Comparison of ENCODE assay signal across 9 cellular contexts in the genomic region with DNA sequence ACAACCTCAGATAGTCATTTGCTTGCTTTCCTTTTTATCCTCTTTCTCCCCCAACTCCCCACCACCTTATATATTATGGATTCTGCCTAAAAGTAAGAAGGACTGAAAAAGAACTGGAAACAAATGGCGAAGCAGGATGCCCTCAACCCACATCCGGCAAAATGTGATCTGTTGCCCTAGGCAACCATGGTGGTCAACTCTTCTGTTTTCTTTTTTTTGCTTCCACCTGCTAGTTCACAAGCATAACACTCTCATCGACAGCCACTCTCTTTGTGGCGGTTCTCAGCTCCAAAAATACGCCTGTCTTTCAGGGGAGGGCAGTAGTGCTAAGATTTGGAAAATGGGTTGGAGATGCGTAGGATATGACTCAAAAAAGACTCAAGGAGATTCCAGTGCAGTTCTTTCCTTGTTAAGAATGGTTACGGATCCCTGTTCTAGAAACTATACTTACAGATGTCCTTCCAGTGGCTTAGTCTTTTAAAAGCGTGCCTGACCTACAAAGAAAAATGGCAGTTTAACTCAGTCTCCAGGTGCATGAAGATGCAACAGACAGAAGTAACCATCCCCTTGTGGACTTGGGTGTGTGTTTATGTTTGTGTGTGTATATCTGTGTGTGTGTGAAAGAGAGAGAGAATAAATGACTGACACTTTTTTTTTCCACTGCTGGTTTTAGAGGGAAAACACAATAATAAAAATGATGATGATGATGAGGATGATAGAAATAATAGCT. TPM values are rescaled to one million over a fixed set of nuclear protein-coding genes. Genes with fewer than 3 reads are reported as not detected.
A peak's percentile ranks its signal among the peaks of the same experiment; 100 is the strongest.
DNase-seq lines count a peak whose midpoint lies in the region; ATAC-seq and TF ChIP-seq lines count a peak whose summit lies in the region.
"Had no signal": no experiment of that assay in that cellular context is flagged by ENCODE, and none has a peak within 500 bp of the region (broad histone marks: within the 10 kb centered on the region; RNA-seq: fewer than 3 reads in every experiment).

No MANE protein-coding gene starts in this region.

- DNase-seq in activated B cell treated with CpG ODN at 0.5 μM for 24 hours = peak; percentile 43
- DNase-seq in naive thymus-derived CD8-positive, alpha-beta T cell = peak; percentile 30 to 94 (median 87)
- no peak for DNase-seq in cerebellar cortex (ENCODE audit: low spot score)
- no peak for DNase-seq in SIG-M5 treated with dmso at 0.1 percent for 504 hours (lab: John Stamatoyannopoulos, UW; ENCODE audit: unreplicated experiment)
- DNase-seq in testis = no peak

- H3K27ac ChIP-seq in gastroesophageal sphincter = no peak overlapping the region
- H3K27ac ChIP-seq in testis = no peak overlapping the region
- H3K27ac ChIP-seq: SJSA1 had no signal

- H3K4me1 ChIP-seq in gastroesophageal sphincter (no peaks in the 10 kb centered on the region), testis (no peaks in the 10 kb centered on the region)
- H3K4me1 ChIP-seq: SJSA1 had no signal

- H3K36me3 ChIP-seq in gastroesophageal sphincter (no peaks in the 10 kb centered on the region), testis (ENCODE audit: low read depth, missing control alignments) (no peaks in the 10 kb centered on the region)
- H3K36me3 ChIP-seq: SJSA1 had no signal

- TF ChIP-seq EP300 in gastroesophageal sphincter (IDR thresholded peaks at IDR 0.05) = no peak

- H3K4me1 Mint-ChIP-seq in activated B cell treated with CpG ODN at 0.5 μM for 24 hours = peaks cover 92% of the 10 kb centered on the region
- H3K4me1 Mint-ChIP-seq in naive thymus-derived CD8-positive, alpha-beta T cell = peaks cover 56 to 95% (median 89%) of the 10 kb centered on the region in 4 donors

- WGBS in gastroesophageal sphincter (ENCODE audit: low coverage in 1 of 2), 2 donors = 63 to 73% methylated on average over 6 to 7 of the region's 8 CpGs
- WGBS in testis, 2 donors = 85 to 88% methylated on average over 8 of the region's 8 CpGs

- H3K4me3 Mint-ChIP-seq in activated B cell treated with CpG ODN at 0.5 μM for 24 hours = peak overlapping the region; percentile 75
- H3K4me3 Mint-ChIP-seq in naive thymus-derived CD8-positive, alpha-beta T cell = peak overlapping the region; percentile 61 to 90 (median 85)

- intact Hi-C loops in activated B cell treated with CpG ODN at 0.5 μM for 24 hours (cut with micrococcal nuclease) (loop anchor here (1.0 to 5.0 kb wide), 4 partner anchors 8 to 793 kb away; a partner anchor contains a TSS), testis (cut with DNase I; ENCODE audit: low total_unique reads) (no loop called here)

- H3K9me3 ChIP-seq in gastroesophageal sphincter (no peaks in the 10 kb centered on the region), testis (no peaks in the 10 kb centered on the region)

- no peaks in the 10 kb centered on the region for H3K27me3 Mint-ChIP-seq in activated B cell treated with CpG ODN at 0.5 μM for 24 hours
- H3K27me3 Mint-ChIP-seq in naive thymus-derived CD8-positive, alpha-beta T cell = peaks cover 0 to 3% (median 0%) of the 10 kb centered on the region in 5 donors

- no peak for TF ChIP-seq POLR2A in gastroesophageal sphincter (IDR thresholded peaks at IDR 0.05)
- TF ChIP-seq POLR2A in testis (IDR thresholded peaks at IDR 0.05) = no peak

- TF ChIP-seq CTCF in activated B cell treated with CpG ODN at 0.5 μM for 24 hours (IDR thresholded peaks at IDR 0.05) (no peak), gastroesophageal sphincter (IDR thresholded peaks at IDR 0.05) (no peak), testis (IDR thresholded peaks at IDR 0.05) (no peak)

- H3K9me3 Mint-ChIP-seq in activated B cell treated with CpG ODN at 0.5 μM for 24 hours = no peaks in the 10 kb centered on the region
- peaks cover 0 to 17% (median 0%) of the 10 kb centered on the region in 9 donors for H3K9me3 Mint-ChIP-seq in naive thymus-derived CD8-positive, alpha-beta T cell

- no peak overlapping the region for H3K4me3 ChIP-seq in gastroesophageal sphincter
- H3K4me3 ChIP-seq in testis = no peak overlapping the region
- H3K4me3 ChIP-seq: SJSA1 had no signal

- POLR2A ChIA-PET in activated B cell treated with CpG ODN at 0.5 μM for 24 hours (lab: Charles Lee) = interaction anchor here (0.6 to 4.6 kb wide), 6 partner anchors 8 to 705 kb away, joined by 3 to 39 read pairs (median 6); a partner anchor contains a TSS
- POLR2A ChIA-PET in naive thymus-derived CD8-positive, alpha-beta T cell (lab: Charles Lee) = interaction anchor here (0.5 to 4.0 kb wide), 9 partner anchors 11 to 115 kb away, joined by 3 to 40 read pairs (median 6); a partner anchor contains a TSS

- H3K27me3 ChIP-seq in gastroesophageal sphincter (no peaks in the 10 kb centered on the region), testis (no peaks in the 10 kb centered on the region)
- H3K27me3 ChIP-seq: SJSA1 had no signal

- peaks cover 47% of the 10 kb centered on the region for H3K36me3 Mint-ChIP-seq in activated B cell treated with CpG ODN at 0.5 μM for 24 hours (ENCODE audit: low read depth)
- peaks cover 12 to 31% (median 22%) of the 10 kb centered on the region in 3 donors for H3K36me3 Mint-ChIP-seq in naive thymus-derived CD8-positive, alpha-beta T cell

- CTCF ChIA-PET in activated B cell treated with CpG ODN at 0.5 μM for 24 hours (lab: Charles Lee) = interaction anchor here (1.1 kb wide), 1 partner anchor 113 kb away, joined by 3 read pairs; no protein-coding TSS in a partner anchor

- peak; percentile 89 for ATAC-seq in GM19328 (IDR thresholded peaks at IDR 0.05; ENCODE audit: unreplicated experiment)
- peak; percentile 90 for ATAC-seq in HG03045 (IDR thresholded peaks at IDR 0.05; ENCODE audit: unreplicated experiment)
- peak; percentile 66 for ATAC-seq in activated B cell treated with CpG ODN at 0.5 μM for 24 hours (ENCODE audit: low read depth)
- peak; percentile 78 to 88 for ATAC-seq in naive thymus-derived CD8-positive, alpha-beta T cell
- ATAC-seq in gastroesophageal sphincter = no peak

- H3K27ac Mint-ChIP-seq in activated B cell treated with CpG ODN at 0.5 μM for 24 hours = peak overlapping the region; percentile 97
- H3K27ac Mint-ChIP-seq in naive thymus-derived CD8-positive, alpha-beta T cell = peak overlapping the region; percentile 92 to 100 (median 97)

RNA-seq across cellular contexts. Expression of a gene that starts 10.7 kb away (rescaled TPM):
- 79.1 and 85.5 TPM in 2 replicates for total RNA-seq in activated B cell treated with CpG ODN at 0.5 μM for 24 hours
- total RNA-seq in naive thymus-derived CD8-positive, alpha-beta T cell = 100 to 1,000 TPM in 1 of 2 experiments, 10 to 100 TPM in 1; 91.6 to 102 TPM
- polyA plus RNA-seq in naive thymus-derived CD8-positive, alpha-beta T cell = 10 to 100 TPM; 50.0 to 68.5 (median 65.1) TPM
- 1 to 10 TPM; 2.3 to 6.9 (median 4.9) TPM for total RNA-seq in gastroesophageal sphincter
- total RNA-seq in testis = 1 to 10 TPM in 1 of 2 donors, under 1 TPM in 1; 0.55 to 2.0 TPM
- polyA plus RNA-seq in testis (ENCODE audit: insufficient read depth, low read depth, low replicate concordance) = 3.0 TPM
- total RNA-seq: SJSA1 had no signal

Comparison
In these comparisons a context has a peak if more than half of its experiments do, and no peak if none do; other contexts are left out.
1. DNase-seq: peak in activated B cell treated with CpG ODN at 0.5 μM for 24 hours (single experiment) and naive thymus-derived CD8-positive, alpha-beta T cell (10 of 10); none in cerebellar cortex (single experiment), SIG-M5 treated with dmso at 0.1 percent for 504 hours (single experiment) and testis (single experiment).
2. RNA of a gene that starts 10.7 kb away (total RNA-seq): 91.6 to 102 TPM in naive thymus-derived CD8-positive, alpha-beta T cell and 79.1 to 85.5 TPM in activated B cell treated with CpG ODN at 0.5 μM for 24 hours; 2.3 to 6.9 TPM in gastroesophageal sphincter and 0.55 to 2.0 TPM in testis; every median in the first group is over 10 times any median in the second.